ENCODE assay signal across 20 cellular contexts in the genomic region with DNA sequence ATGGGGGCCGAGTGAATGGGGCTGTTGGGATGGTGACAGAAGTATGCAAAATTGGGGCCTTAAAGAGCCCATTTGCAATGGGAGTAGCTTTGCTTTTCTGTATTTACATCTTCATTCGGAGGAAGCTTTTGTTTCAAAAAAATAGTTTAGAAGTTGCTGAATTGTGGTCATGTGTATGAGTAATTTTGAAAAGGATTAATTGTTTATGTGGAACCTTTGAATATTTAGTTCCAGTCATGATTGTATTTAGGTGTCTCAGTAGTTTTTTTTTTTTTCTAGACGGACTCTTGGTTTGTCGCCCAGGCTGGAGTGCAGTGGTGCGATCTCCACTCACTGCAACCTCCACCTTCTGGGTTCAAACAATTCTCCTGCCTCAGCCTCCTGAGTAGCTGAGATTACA. TPM values are rescaled to one million over a fixed set of nuclear protein-coding genes. Genes with fewer than 3 reads are reported as not detected.
DNase-seq lines count a peak whose midpoint lies in the region; ATAC-seq and TF ChIP-seq lines count a peak whose summit lies in the region.
"Had no signal": no experiment of that assay in that cellular context is flagged by ENCODE, and none has a peak within 500 bp of the region (broad histone marks: within the 10 kb centered on the region; RNA-seq: fewer than 3 reads in every experiment).

No MANE protein-coding gene starts in this region.

- peaks cover 40% of the 10 kb centered on the region for H3K4me1 Mint-ChIP-seq in T-helper 17 cell

- H3K27me3 ChIP-seq in liver (ENCODE audit: control insufficient read depth in 4 of 4, insufficient read depth in 4 of 4, low read length in 3 of 4): no peaks in the 10 kb centered on the region
- H3K27me3 ChIP-seq: neutrophil, upper lobe of right lung had no signal

- peak overlapping the region; percentile 39 for H3K4me3 Mint-ChIP-seq in T-helper 17 cell
- H3K4me3 Mint-ChIP-seq: WTC11 had no signal

- peaks cover 3 to 38% (median 22%) of the 10 kb centered on the region in 4 donors for H3K4me1 ChIP-seq in liver (ENCODE audit: control insufficient read depth in 4 of 4, insufficient read depth in 4 of 4, low read length in 3 of 4)
- H3K4me1 ChIP-seq: prostate gland had no signal

- H3K36me3 Mint-ChIP-seq in T-helper 17 cell (ENCODE audit: low read depth): peaks cover 22% of the 10 kb centered on the region

- no peak overlapping the region for H3K9ac ChIP-seq in liver (ENCODE audit: low read depth in 1 of 2, low read length in 2 of 2)

- TF ChIP-seq CTCF in GM10248 (IDR thresholded peaks at IDR 0.05; ENCODE audit: control extremely low read depth, extremely low read depth, low read depth, missing control alignments) (no peak), liver (IDR thresholded peaks at IDR 0.05; ENCODE audit: low read depth, low read length, missing input control) (no peak)

- no peaks in the 10 kb centered on the region for H3K27me3 Mint-ChIP-seq in T-helper 17 cell

- peak; percentile 33 for DNase-seq in GM10248 (ENCODE audit: extremely low spot score)
- no peak for DNase-seq in T-helper 17 cell
- DNase-seq in AML-193 (lab: John Stamatoyannopoulos, UW): no peak
- DNase-seq in NCI-H187 treated with DMSO at 0.1 percent for 48 hours (lab: John Stamatoyannopoulos, UW): no peak
- no peak for DNase-seq in GF-D8 (lab: John Stamatoyannopoulos, UW)
- DNase-seq: EL, erythroblast, H7, head of caudate nucleus, NCI-H1105, NCI-H446, OCI-M1, T1000, upper lobe of right lung had no signal

- ATAC-seq in GM18861 (IDR thresholded peaks at IDR 0.05; ENCODE audit: unreplicated experiment) (peak; percentile 43), T-helper 17 cell (no peak), GM18498 (IDR thresholded peaks at IDR 0.05; ENCODE audit: unreplicated experiment) (no peak)
- ATAC-seq: upper lobe of right lung, WTC11 had no signal

- H3K9me3 ChIP-seq in T-helper 17 cell (ENCODE audit: control insufficient read depth, low read length, poor library complexity, severe bottlenecking) (peaks cover 3% of the 10 kb centered on the region), liver (ENCODE audit: control insufficient read depth in 4 of 4, low read length in 3 of 4) (no peaks in the 10 kb centered on the region)
- H3K9me3 ChIP-seq: neutrophil, prostate gland, upper lobe of right lung had no signal

- H3K36me3 ChIP-seq in liver (ENCODE audit: control insufficient read depth in 4 of 4, insufficient read depth in 3 of 4, low read depth in 1 of 4, low read length in 3 of 4): peaks cover 4 to 20% (median 10%) of the 10 kb centered on the region in 4 donors
- H3K36me3 ChIP-seq: prostate gland had no signal

- H3K27ac ChIP-seq in liver (ENCODE audit: low read depth in 1 of 2, low read length in 2 of 2): peak overlapping the region; percentile 53 to 64
- H3K27ac ChIP-seq: neutrophil, prostate gland, upper lobe of right lung had no signal

- H3K27ac Mint-ChIP-seq in T-helper 17 cell: peak overlapping the region; percentile 56
- H3K27ac Mint-ChIP-seq: WTC11 had no signal

- CTCF ChIA-PET in GM10248 (lab: Yijun Ruan, JAX): interaction anchor here (1.2 to 1.8 kb wide), 7 partner anchors 11 to 25 kb away, joined by 3 to 6 read pairs (median 4); no protein-coding TSS in a partner anchor

- H3K4me3 ChIP-seq in liver (ENCODE audit: low read depth in 1 of 3, low read length in 3 of 3): no peak overlapping the region
- H3K4me3 ChIP-seq: prostate gland, upper lobe of right lung had no signal

- TF ChIP-seq RAD21 in liver (IDR thresholded peaks at IDR 0.05): no peak

- WGBS in liver: 91% methylated on average over 5 of the region's 5 CpGs

- POLR2A ChIA-PET in GM10248 (lab: Yijun Ruan, JAX): interaction anchor here (0.7 kb wide), 1 partner anchor 1372 kb away, joined by 4 read pairs; no protein-coding TSS in a partner anchor

TF ChIP-seq in liver, 16 proteins besides CTCF, POLR2A, EP300 and RAD21:
- no peak for TF ChIP-seq SP1 (IDR thresholded peaks at IDR 0.05)
- TF ChIP-seq, protein P1, sequence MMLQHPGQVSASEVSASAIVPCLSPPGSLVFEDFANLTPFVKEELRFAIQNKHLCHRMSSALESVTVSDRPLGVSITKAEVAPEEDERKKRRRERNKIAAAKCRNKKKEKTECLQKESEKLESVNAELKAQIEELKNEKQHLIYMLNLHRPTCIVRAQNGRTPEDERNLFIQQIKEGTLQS (IDR thresholded peaks at IDR 0.05): no peak
- no peak for TF ChIP-seq GABPA (IDR thresholded peaks at IDR 0.05 in 1 of 2, conservative IDR thresholded peaks at IDR 0.05 in 1 of 2)
- TF ChIP-seq EGR1 (IDR thresholded peaks at IDR 0.05; ENCODE audit: low read depth in 2 of 2): no peak
- TF ChIP-seq HNF4G (IDR thresholded peaks at IDR 0.05): no peak
- TF ChIP-seq HNF4A (conservative IDR thresholded peaks at IDR 0.05): no peak
- TF ChIP-seq TAF1 (conservative IDR thresholded peaks at IDR 0.05): no peak
- TF ChIP-seq, protein P2, sequence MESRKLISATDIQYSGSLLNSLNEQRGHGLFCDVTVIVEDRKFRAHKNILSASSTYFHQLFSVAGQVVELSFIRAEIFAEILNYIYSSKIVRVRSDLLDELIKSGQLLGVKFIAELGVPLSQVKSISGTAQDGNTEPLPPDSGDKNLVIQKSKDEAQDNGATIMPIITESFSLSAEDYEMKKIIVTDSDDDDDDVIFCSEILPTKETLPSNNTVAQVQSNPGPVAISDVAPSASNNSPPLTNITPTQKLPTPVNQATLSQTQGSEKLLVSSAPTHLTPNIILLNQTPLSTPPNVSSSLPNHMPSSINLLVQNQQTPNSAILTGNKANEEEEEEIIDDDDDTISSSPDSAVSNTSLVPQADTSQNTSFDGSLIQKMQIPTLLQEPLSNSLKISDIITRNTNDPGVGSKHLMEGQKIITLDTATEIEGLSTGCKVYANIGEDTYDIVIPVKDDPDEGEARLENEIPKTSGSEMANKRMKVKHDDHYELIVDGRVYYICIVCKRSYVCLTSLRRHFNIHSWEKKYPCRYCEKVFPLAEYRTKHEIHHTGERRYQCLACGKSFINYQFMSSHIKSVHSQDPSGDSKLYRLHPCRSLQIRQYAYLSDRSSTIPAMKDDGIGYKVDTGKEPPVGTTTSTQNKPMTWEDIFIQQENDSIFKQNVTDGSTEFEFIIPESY (IDR thresholded peaks at IDR 0.05): no peak
- TF ChIP-seq NR2F2 (IDR thresholded peaks at IDR 0.05): no peak
- TF ChIP-seq RXRA (IDR thresholded peaks at IDR 0.05): no peak
- TF ChIP-seq FOXA1 (IDR thresholded peaks at IDR 0.05): no peak
- TF ChIP-seq, protein P3, sequence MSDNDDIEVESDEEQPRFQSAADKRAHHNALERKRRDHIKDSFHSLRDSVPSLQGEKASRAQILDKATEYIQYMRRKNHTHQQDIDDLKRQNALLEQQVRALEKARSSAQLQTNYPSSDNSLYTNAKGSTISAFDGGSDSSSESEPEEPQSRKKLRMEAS (IDR thresholded peaks at IDR 0.05): no peak
- no peak for TF ChIP-seq FOXA2 (IDR thresholded peaks at IDR 0.05)
- TF ChIP-seq YY1 (IDR thresholded peaks at IDR 0.05): no peak

RNA-seq across cellular contexts. Expression of a gene that starts 37.2 kb away (rescaled TPM):
- total RNA-seq in T-helper 17 cell (100 to 1,000 TPM; 135 to 178 TPM), liver (10 to 100 TPM; 23.4 to 48.9 TPM)
- 10 to 100 TPM in 1 of 2 donors, 1 to 10 TPM in 1; 7.8 to 32.9 TPM for polyA plus RNA-seq in liver
